8 cellular contexts compared by ENCODE assay signal in the genomic region with DNA sequence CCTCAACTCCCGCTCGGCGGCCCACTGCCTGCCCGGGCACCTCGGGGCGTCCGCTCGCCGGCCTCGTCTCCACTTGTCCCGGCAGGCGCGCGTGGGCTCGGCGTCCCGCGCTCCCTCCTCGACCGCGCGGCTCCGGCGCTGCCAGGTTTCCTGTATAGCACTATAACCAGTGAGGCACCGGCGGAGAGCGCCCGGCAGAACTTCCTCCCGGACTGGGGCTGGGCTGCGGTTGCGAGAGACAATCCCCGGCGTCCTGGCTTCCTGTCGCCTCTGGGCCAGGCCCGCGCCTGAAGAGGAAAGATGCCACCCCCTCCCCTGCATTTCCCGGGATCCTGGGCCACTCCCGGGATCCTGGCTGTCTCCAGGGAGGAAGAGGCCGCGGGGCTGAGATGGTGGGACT.
A peak's percentile ranks its signal among the peaks of the same experiment; 100 is the strongest.
DNase-seq lines count a peak whose midpoint lies in the region; ATAC-seq and TF ChIP-seq lines count a peak whose summit lies in the region.

No MANE protein-coding gene starts in this region.

- POLR2A ChIA-PET in CD8-positive, alpha-beta memory T cell (lab: Charles Lee), result no interaction called here
- POLR2A ChIA-PET in activated CD8-positive, alpha-beta T cell treated with anti-CD3 and anti-CD28 coated beads for 36 hours (lab: Charles Lee), result no interaction called here

- intact Hi-C loops in activated CD8-positive, alpha-beta T cell treated with anti-CD3 and anti-CD28 coated beads for 36 hours (cut with micrococcal nuclease), result no loop called here
- intact Hi-C loops in esophagus muscularis mucosa (cut with DNase I), result no loop called here

- H3K9me3 ChIP-seq in CD8-positive, alpha-beta memory T cell (ENCODE audit: low read length), result no peaks in the 10 kb centered on the region
- H3K9me3 ChIP-seq in KOPT-K1 (ENCODE audit: insufficient read depth, low read length, poor library complexity, severe bottlenecking) (no peaks in the 10 kb centered on the region), esophagus muscularis mucosa (no peaks in the 10 kb centered on the region), osteoblast (ENCODE audit: low read depth, low read length) (no peaks in the 10 kb centered on the region)

- no peak overlapping the region for H2AFZ ChIP-seq in osteoblast (ENCODE audit: low read length)

- H3K4me3 ChIP-seq in CD8-positive, alpha-beta memory T cell (ENCODE audit: low read length), result no peak overlapping the region
- peak overlapping the region; percentile 50 to 62 (median 52) for H3K4me3 ChIP-seq in esophagus muscularis mucosa
- H3K4me3 ChIP-seq in osteoblast (ENCODE audit: insufficient read depth, low read length), result peak overlapping the region; percentile 39

- TF ChIP-seq POLR2A in esophagus muscularis mucosa (IDR thresholded peaks at IDR 0.05; ENCODE audit: low read depth), result no peak

- no peaks in the 10 kb centered on the region for H3K79me2 ChIP-seq in osteoblast (ENCODE audit: insufficient read depth, low read length)

- peak in 4 of 5 donors; percentile 38 to 61 (median 44) for DNase-seq in CD8-positive, alpha-beta memory T cell
- peak; percentile 61 for DNase-seq in activated CD8-positive, alpha-beta T cell treated with anti-CD3 and anti-CD28 coated beads for 36 hours
- DNase-seq in esophagus muscularis mucosa (ENCODE audit: extremely low spot score), result no peak
- peak; percentile 94 for DNase-seq in osteoblast (ENCODE audit: insufficient read length, low spot score, missing footprints)
- DNase-seq in amniotic stem cell (lab: John Stamatoyannopoulos, UW), result no peak
- DNase-seq in NCI-H2107 (lab: John Stamatoyannopoulos, UW), result no peak

- H3K9me3 Mint-ChIP-seq in CD8-positive, alpha-beta memory T cell, result no peaks in the 10 kb centered on the region
- no peaks in the 10 kb centered on the region for H3K9me3 Mint-ChIP-seq in activated CD8-positive, alpha-beta T cell treated with anti-CD3 and anti-CD28 coated beads for 36 hours

- 17% methylated on average over 2 of the region's 40 CpGs for WGBS in esophagus muscularis mucosa

- peaks cover 16 to 48% (median 24%) of the 10 kb centered on the region in 3 donors for H3K4me1 Mint-ChIP-seq in CD8-positive, alpha-beta memory T cell
- peaks cover 36% of the 10 kb centered on the region for H3K4me1 Mint-ChIP-seq in activated CD8-positive, alpha-beta T cell treated with anti-CD3 and anti-CD28 coated beads for 36 hours (ENCODE audit: low read depth)

- peaks cover 0 to 24% (median 0%) of the 10 kb centered on the region in 3 donors for H3K36me3 Mint-ChIP-seq in CD8-positive, alpha-beta memory T cell
- H3K36me3 Mint-ChIP-seq in activated CD8-positive, alpha-beta T cell treated with anti-CD3 and anti-CD28 coated beads for 36 hours (ENCODE audit: low read depth), result no peaks in the 10 kb centered on the region

- H3K36me3 ChIP-seq in CD8-positive, alpha-beta memory T cell (ENCODE audit: insufficient read depth, low read length), result peaks cover 1% of the 10 kb centered on the region
- H3K36me3 ChIP-seq in KOPT-K1 (ENCODE audit: insufficient read depth, low read length), result peaks cover 49% of the 10 kb centered on the region
- peaks cover 35 to 40% (median 37%) of the 10 kb centered on the region in 4 donors for H3K36me3 ChIP-seq in esophagus muscularis mucosa
- no peaks in the 10 kb centered on the region for H3K36me3 ChIP-seq in osteoblast (ENCODE audit: insufficient read depth, low read length)

- peak overlapping the region; percentile 15 to 90 (median 70) for H3K4me3 Mint-ChIP-seq in CD8-positive, alpha-beta memory T cell
- peak overlapping the region; percentile 73 for H3K4me3 Mint-ChIP-seq in activated CD8-positive, alpha-beta T cell treated with anti-CD3 and anti-CD28 coated beads for 36 hours

- H3K27ac ChIP-seq in CD8-positive, alpha-beta memory T cell (ENCODE audit: low read depth, low read length), result no peak overlapping the region
- H3K27ac ChIP-seq in KOPT-K1 (ENCODE audit: low read depth, low read length, poor library complexity, severe bottlenecking) (peak overlapping the region; percentile 38), esophagus muscularis mucosa (replicated peaks in 1 of 4) (peak overlapping the region; percentile 37 to 73 (median 64)), osteoblast (ENCODE audit: low read depth, low read length) (no peak overlapping the region)

- H4K20me1 ChIP-seq in osteoblast (ENCODE audit: insufficient read depth, low read length), result peaks cover 9% of the 10 kb centered on the region

- H3K4me1 ChIP-seq in CD8-positive, alpha-beta memory T cell (ENCODE audit: insufficient read depth, low read length), result peaks cover 22% of the 10 kb centered on the region
- H3K4me1 ChIP-seq in esophagus muscularis mucosa (peaks cover 51 to 61% (median 58%) of the 10 kb centered on the region in 4 donors), osteoblast (ENCODE audit: insufficient read depth, low read length) (peaks cover 10% of the 10 kb centered on the region)

- no peak for TF ChIP-seq EP300 in esophagus muscularis mucosa (IDR thresholded peaks at IDR 0.05)

- no peaks in the 10 kb centered on the region for H3K27me3 ChIP-seq in CD8-positive, alpha-beta memory T cell (ENCODE audit: insufficient read depth, low read length, poor library complexity, severe bottlenecking)
- H3K27me3 ChIP-seq in esophagus muscularis mucosa (peaks cover 0 to 92% (median 35%) of the 10 kb centered on the region in 4 donors), osteoblast (ENCODE audit: insufficient read depth, low read length) (peaks cover 40% of the 10 kb centered on the region)

- H3K4me2 ChIP-seq in osteoblast (ENCODE audit: insufficient read depth, low read length), result peak overlapping the region; percentile 67

- peak overlapping the region in 1 of 8 donors; percentile 26 for H3K27ac Mint-ChIP-seq in CD8-positive, alpha-beta memory T cell
- H3K27ac Mint-ChIP-seq in activated CD8-positive, alpha-beta T cell treated with anti-CD3 and anti-CD28 coated beads for 36 hours, result no peak overlapping the region

- H3K27me3 Mint-ChIP-seq in CD8-positive, alpha-beta memory T cell, result peaks cover 0 to 2% of the 10 kb centered on the region in 2 donors
- H3K27me3 Mint-ChIP-seq in activated CD8-positive, alpha-beta T cell treated with anti-CD3 and anti-CD28 coated beads for 36 hours, result peaks cover 2% of the 10 kb centered on the region

- CTCF ChIA-PET in CD8-positive, alpha-beta memory T cell (lab: Charles Lee), result interaction anchor here (1.6 kb wide), 1 partner anchor 11 kb away, joined by 3 read pairs; no protein-coding TSS in a partner anchor
- CTCF ChIA-PET in activated CD8-positive, alpha-beta T cell treated with anti-CD3 and anti-CD28 coated beads for 36 hours (lab: Charles Lee), result no interaction called here

- no peak for ATAC-seq in activated CD8-positive, alpha-beta T cell treated with anti-CD3 and anti-CD28 coated beads for 36 hours
- ATAC-seq in GM19467 (IDR thresholded peaks at IDR 0.05; ENCODE audit: unreplicated experiment), result no peak

- no peak for TF ChIP-seq CTCF in activated CD8-positive, alpha-beta T cell treated with anti-CD3 and anti-CD28 coated beads for 36 hours (IDR thresholded peaks at IDR 0.05)
- TF ChIP-seq CTCF in esophagus muscularis mucosa (IDR thresholded peaks at IDR 0.05) (no peak), osteoblast (IDR thresholded peaks at IDR 0.05; ENCODE audit: extremely low read depth, low read depth, low read length) (no peak)

Comparison
In these comparisons a context has a peak if more than half of its experiments do, and no peak if none do; other contexts are left out.
1. DNase-seq: peak in CD8-positive, alpha-beta memory T cell (4 of 5), activated CD8-positive, alpha-beta T cell treated with anti-CD3 and anti-CD28 coated beads for 36 hours (single experiment) and osteoblast (single experiment); none in esophagus muscularis mucosa (single experiment), amniotic stem cell (single experiment) and NCI-H2107 (single experiment).
2. H3K27ac ChIP-seq: peak in KOPT-K1 (single experiment) and esophagus muscularis mucosa (4 of 4); none in CD8-positive, alpha-beta memory T cell (single experiment) and osteoblast (single experiment).